ENCODE assay signal across 17 cellular contexts in the genomic region with DNA sequence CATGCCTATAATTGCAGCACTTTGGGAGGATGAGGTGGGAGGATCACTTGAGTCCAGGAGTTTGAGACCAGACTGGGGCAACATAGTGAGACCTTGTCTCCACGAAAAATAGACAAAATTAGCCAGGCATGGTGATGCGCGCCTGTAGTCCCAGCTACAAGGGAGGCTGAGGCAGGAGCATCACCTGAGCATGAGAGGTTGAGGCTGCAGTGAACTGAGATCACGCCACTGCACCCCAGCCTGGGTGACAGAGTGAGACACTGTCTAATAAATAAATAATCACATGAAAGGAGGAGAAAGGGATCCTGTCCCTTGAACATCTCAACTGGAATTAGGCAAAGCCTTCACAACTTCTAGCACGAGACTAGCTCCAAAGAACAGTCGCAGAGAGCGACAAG. TPM values are rescaled to one million over a fixed set of nuclear protein-coding genes. Genes with fewer than 3 reads are reported as not detected.
A peak's percentile ranks its signal among the peaks of the same experiment; 100 is the strongest.
DNase-seq lines count a peak whose midpoint lies in the region; ATAC-seq, FAIRE-seq and TF ChIP-seq lines count a peak whose summit lies in the region.
"Had no signal": no experiment of that assay in that cellular context is flagged by ENCODE, and none has a peak within 500 bp of the region (broad histone marks: within the 10 kb centered on the region; RNA-seq: fewer than 3 reads in every experiment).

No MANE protein-coding gene starts in this region.

- no peak for FAIRE-seq in HepG2 (lab: Jason Lieb, UNC)

- ATAC-seq in HepG2 (no peak; the same call in 2 of the 3 replicates), right lobe of liver (no peak), GM21360 (IDR thresholded peaks at IDR 0.05; ENCODE audit: unreplicated experiment) (no peak)

- H4K20me1 ChIP-seq in HepG2 (ENCODE audit: insufficient read depth, low read length) (no peaks in the 10 kb centered on the region), neural progenitor cell (ENCODE audit: low read depth) (no peaks in the 10 kb centered on the region)
- H4K20me1 ChIP-seq: BLaER1 had no signal

- WGBS in HepG2 (ENCODE audit: low lambda C conversion rate): 65% methylated on average over 7 of the region's 7 CpGs
- WGBS in right lobe of liver (ENCODE audit: insufficient coverage, low coverage, low lambda C conversion rate, missing lambda C conversion rate): 93% methylated on average over 2 of the region's 7 CpGs

- H3K36me3 ChIP-seq in HepG2 (replicated peaks in 1 of 2; ENCODE audit: control insufficient read depth in 1 of 2, insufficient read depth in 2 of 2, low read length in 2 of 2) (no peaks in the 10 kb centered on the region), right lobe of liver (no peaks in the 10 kb centered on the region), NT2/D1 (ENCODE audit: insufficient read depth, insufficient read length, low read length) (no peaks in the 10 kb centered on the region), neural progenitor cell (no peaks in the 10 kb centered on the region)
- H3K36me3 ChIP-seq: BLaER1 had no signal

- H3F3A ChIP-seq in neural progenitor cell (ENCODE audit: low read depth): peaks cover 34% of the 10 kb centered on the region

- H3K4me3 ChIP-seq in HepG2 (replicated peaks in 1 of 3; ENCODE audit: insufficient read depth in 1 of 3, low read depth in 2 of 3, low read length in 3 of 3) (peak overlapping the region in 1 of 3 experiments; percentile 49; a peak in 2 of 6 replicates), right lobe of liver (no peak overlapping the region), NT2/D1 (ENCODE audit: insufficient read length, low read depth) (no peak overlapping the region), neural progenitor cell (no peak overlapping the region)
- H3K4me3 ChIP-seq: BLaER1 had no signal

- H3K27ac ChIP-seq in HepG2 (ENCODE audit: extremely low read length, insufficient read depth, low read length) (peak overlapping the region; percentile 24), right lobe of liver (no peak overlapping the region), neural progenitor cell (peak overlapping the region; percentile 10)
- H3K27ac ChIP-seq: BLaER1 had no signal

- POLR2A ChIA-PET in HepG2 (lab: Yijun Ruan, JAX): interaction anchor here (0.9 to 1.6 kb wide), 3 partner anchors 12 to 61 kb away, joined by 4 to 7 read pairs (median 4); a partner anchor contains a TSS

- H3K4me1 Mint-ChIP-seq in neural progenitor cell (peaks cover 32% of the 10 kb centered on the region), glutamatergic neuron (ENCODE audit: low read depth, unreplicated experiment) (no peaks in the 10 kb centered on the region)
- H3K4me1 Mint-ChIP-seq: CD4-positive, alpha-beta memory T cell had no signal

- H3K27me3 Mint-ChIP-seq in neural progenitor cell (ENCODE audit: insufficient read depth, low read depth): peaks cover 10% of the 10 kb centered on the region
- H3K27me3 Mint-ChIP-seq in glutamatergic neuron (ENCODE audit: unreplicated experiment): peaks cover 3% of the 10 kb centered on the region

- DNase-seq in HepG2 (ENCODE audit: low spot score) (no peak), right lobe of liver (no peak), NT2/D1 (ENCODE audit: low read depth, low spot score) (no peak), neural progenitor cell (ENCODE audit: low spot score) (no peak), glutamatergic neuron (no peak), kidney glomerular epithelial cell (lab: John Stamatoyannopoulos, UW) (no peak)
- DNase-seq: 8988T; Calu3; CD4-positive, alpha-beta memory T cell; DMS79 treated with DMSO at 0.1 percent for 48 hours; GF-D8; HCEC 1CT had no signal

- CTCF ChIA-PET in HepG2 (lab: Yijun Ruan, JAX; ENCODE audit: low intra/inter-chr PET ratio, low total read pairs): no interaction called here

- H3K9me3 Mint-ChIP-seq in neural progenitor cell (no peaks in the 10 kb centered on the region), glutamatergic neuron (ENCODE audit: unreplicated experiment) (no peaks in the 10 kb centered on the region)

- in situ Hi-C loops in HepG2 (cut with HindIII; ENCODE audit: extremely low pct_ligation_motif_present, low pct_unique_long_range_greater_than_20kb): no loop called here

- H3K27me3 ChIP-seq in HepG2 (ENCODE audit: control insufficient read depth in 1 of 2, insufficient read depth in 2 of 2, low read length in 2 of 2) (no peaks in the 10 kb centered on the region; a peak in 1 of 5 replicates), right lobe of liver (no peaks in the 10 kb centered on the region), NT2/D1 (ENCODE audit: insufficient read depth, insufficient read length) (peaks cover 34% of the 10 kb centered on the region), neural progenitor cell (no peaks in the 10 kb centered on the region)
- H3K27me3 ChIP-seq: BLaER1 had no signal

- no peak for TF ChIP-seq RAD21 in HepG2 (CRISPR knock-in tag; IDR thresholded peaks at IDR 0.05)

- H3K79me2 ChIP-seq in HepG2 (ENCODE audit: insufficient read depth, low read length): no peaks in the 10 kb centered on the region
- no peaks in the 10 kb centered on the region for H3K79me2 ChIP-seq in neural progenitor cell (ENCODE audit: low read depth)

- H3K9me3 ChIP-seq in HepG2 (ENCODE audit: low read length) (no peaks in the 10 kb centered on the region), right lobe of liver (no peaks in the 10 kb centered on the region), NT2/D1 (ENCODE audit: insufficient read depth, low read length) (peaks cover 6% of the 10 kb centered on the region; the same call in 1 of the 2 replicates), neural progenitor cell (ENCODE audit: low read depth) (no peaks in the 10 kb centered on the region)

- peak overlapping the region; percentile 45; the same call in 1 of the 2 replicates for H3K9ac ChIP-seq in HepG2 (ENCODE audit: insufficient read depth, low read depth, low read length)
- H3K9ac ChIP-seq in NT2/D1 (ENCODE audit: insufficient read length, low read depth): peak overlapping the region; percentile 5
- no peak overlapping the region for H3K9ac ChIP-seq in neural progenitor cell
- H3K9ac ChIP-seq: BLaER1 had no signal

- TF ChIP-seq EP300 in HepG2 (IDR thresholded peaks at IDR 0.05; ENCODE audit: low read depth in 2 of 2, low read length in 2 of 2): no peak
- TF ChIP-seq EP300 in HepG2 (CRISPR knock-in tag; IDR thresholded peaks at IDR 0.05; ENCODE audit: borderline replicate concordance): no peak

- intact Hi-C loops in HepG2 (cut with micrococcal nuclease; ENCODE audit: unreplicated experiment): loop anchor here (10.0 kb wide), 1 partner anchor 327 kb away; no protein-coding TSS in a partner anchor
- intact Hi-C loops in right lobe of liver (cut with DNase I): no loop called here

- H2AFZ ChIP-seq in HepG2 (ENCODE audit: low read length) (peak overlapping the region; percentile 7), neural progenitor cell (replicated peaks) (no peak overlapping the region)

- BruUV-seq in HepG2 (replicated peaks; lab: Mats Ljungman, UMichigan): no TSS peak

- TF ChIP-seq CTCF in HepG2 (CRISPR knock-in tag; IDR thresholded peaks at IDR 0.05) (no peak), right lobe of liver (IDR thresholded peaks at IDR 0.05) (no peak), neural progenitor cell (IDR thresholded peaks at IDR 0.05) (no peak), glutamatergic neuron (IDR thresholded peaks at IDR 0.05; ENCODE audit: partially characterized antibody, unreplicated experiment) (no peak)

- no peaks in the 10 kb centered on the region for H3K36me3 Mint-ChIP-seq in neural progenitor cell
- H3K36me3 Mint-ChIP-seq in glutamatergic neuron (ENCODE audit: unreplicated experiment): no peaks in the 10 kb centered on the region
- H3K36me3 Mint-ChIP-seq: CD14-positive monocyte; CD4-positive, alpha-beta memory T cell had no signal

- H3K4me1 ChIP-seq in HepG2 (ENCODE audit: insufficient read depth, low read length) (peaks cover 74% of the 10 kb centered on the region), right lobe of liver (peaks cover 0 to 19% (median 5%) of the 10 kb centered on the region in 4 donors), NT2/D1 (ENCODE audit: insufficient read depth, insufficient read length) (peaks cover 6% of the 10 kb centered on the region), neural progenitor cell (peaks cover 35% of the 10 kb centered on the region)

- H3K4me2 ChIP-seq in HepG2 (ENCODE audit: low read depth, low read length): peak overlapping the region; percentile 79
- H3K4me2 ChIP-seq in neural progenitor cell: peak overlapping the region; percentile 70
- H3K4me2 ChIP-seq: BLaER1 had no signal

- TF ChIP-seq POLR2A in HepG2 (IDR thresholded peaks at IDR 0.05; ENCODE audit: insufficient read depth in 1 of 2, low read depth in 2 of 2, low read length in 2 of 2) (no peak), right lobe of liver (IDR thresholded peaks at IDR 0.05) (no peak)

- H3K4me3 Mint-ChIP-seq in neural progenitor cell (no peak overlapping the region), glutamatergic neuron (ENCODE audit: unreplicated experiment) (no peak overlapping the region)
- H3K4me3 Mint-ChIP-seq: CD14-positive monocyte; CD4-positive, alpha-beta memory T cell had no signal

- H3K27ac Mint-ChIP-seq in neural progenitor cell: peak overlapping the region; percentile 44
- H3K27ac Mint-ChIP-seq in glutamatergic neuron (ENCODE audit: unreplicated experiment): no peak overlapping the region
- H3K27ac Mint-ChIP-seq: CD4-positive, alpha-beta memory T cell had no signal

RNA-seq across cellular contexts. Expression of a gene that starts 53.2 kb away (rescaled TPM):
- not detected in 2 replicates for total RNA-seq in HepG2 (2016; rRNA removed; fragmentation: Illumina TruSeq; extraction: Trizol)
- total RNA-seq in HepG2 (2016; cell fraction: cytosol; rRNA removed; fragmentation: Illumina TruSeq; extraction: Trizol; ENCODE audit: low read depth): not detected in 2 replicates
- total RNA-seq in HepG2 (2016; cell fraction: insoluble cytoplasmic fraction; rRNA removed; fragmentation: Illumina TruSeq; extraction: Trizol): not detected in 2 replicates
- total RNA-seq in HepG2 (2016; cell fraction: membrane; rRNA removed; fragmentation: Illumina TruSeq; extraction: Trizol): not detected in 2 replicates
- not detected in 2 replicates for total RNA-seq in HepG2 (2016; cell fraction: nucleus; rRNA removed; fragmentation: Illumina TruSeq; extraction: Trizol)
- 0.16 and 0.25 TPM in 2 replicates for polyA plus RNA-seq in HepG2 (2011; rRNA removed)
- 0.08 TPM in 1 of 2 replicates, not detected in the other for polyA plus RNA-seq in HepG2 (2011; cell fraction: cytosol; rRNA removed)
- 0.12 and 0.16 TPM in 2 replicates for polyA plus RNA-seq in HepG2 (2011; cell fraction: nucleus; rRNA removed)
- polyA plus RNA-seq in HepG2 (2012): 0.39 and 0.84 TPM in 2 replicates
- polyA plus RNA-seq in HepG2 (2016; cell fraction: cytosol; fragmentation: Illumina TruSeq; extraction: Trizol; ENCODE audit: low read depth): not detected in 2 replicates
- not detected in 2 replicates for polyA plus RNA-seq in HepG2 (2016; cell fraction: insoluble cytoplasmic fraction; fragmentation: Illumina TruSeq; extraction: Trizol; ENCODE audit: low read depth)
- not detected in 2 replicates for polyA plus RNA-seq in HepG2 (2016; cell fraction: membrane; fragmentation: Illumina TruSeq; extraction: Trizol; ENCODE audit: low read depth)
- polyA plus RNA-seq in HepG2 (2016; cell fraction: nucleus; fragmentation: Illumina TruSeq; extraction: Trizol; ENCODE audit: insufficient read depth, low read depth): not detected in 2 replicates
- polyA minus RNA-seq in HepG2 (2011; rRNA and poly(A)+ RNA removed; ENCODE audit: low replicate concordance): not detected in 2 replicates
- not detected in 2 replicates for polyA minus RNA-seq in HepG2 (2011; cell fraction: cytosol; rRNA and poly(A)+ RNA removed)
- polyA minus RNA-seq in HepG2 (2011; cell fraction: nucleus; rRNA and poly(A)+ RNA removed): 0.64 and 1.2 TPM in 2 replicates
- 1 to 10 TPM in 1 of 6 experiments, under 1 TPM in 3, not detected in 2; 0.20 to 1.3 (median 0.69) TPM for total RNA-seq in right lobe of liver
- total RNA-seq in neural progenitor cell (ENCODE audit: low replicate concordance): 0.07 and 0.50 TPM in 2 replicates
- total RNA-seq in glutamatergic neuron (ENCODE audit: unreplicated experiment): not detected
- total RNA-seq: A673; Calu3; CD4-positive, alpha-beta memory T cell; H4 had no signal
- polyA plus RNA-seq: CD14-positive monocyte; CD4-positive, alpha-beta memory T cell had no signal

Comparison
In these comparisons a context has a peak if more than half of its experiments do, and no peak if none do; other contexts are left out.
1. H3K27ac ChIP-seq: peak in HepG2 (single experiment) and neural progenitor cell (single experiment); none in right lobe of liver (0 of 3).